25 cellular contexts compared by ENCODE assay signal in the genomic region with DNA sequence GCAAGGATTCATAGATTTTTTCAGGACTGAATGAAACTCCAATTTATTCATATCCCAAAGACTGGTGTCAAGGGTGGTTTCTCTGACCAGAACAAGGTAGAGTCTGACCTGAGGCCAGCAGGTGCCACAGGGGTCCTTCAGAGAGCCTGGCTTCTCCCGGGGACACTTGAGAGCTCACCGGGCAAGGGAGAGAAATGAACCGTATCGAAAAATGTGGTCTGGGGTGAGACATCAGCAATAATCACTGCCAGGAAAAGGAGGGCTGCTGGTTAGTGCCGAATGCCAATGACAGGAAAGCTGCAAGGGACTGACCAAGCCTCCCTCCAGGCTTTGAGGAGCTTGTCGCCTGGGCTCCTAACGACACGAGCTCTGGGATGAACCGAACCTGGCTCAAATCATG.
DNase-seq lines count a peak whose midpoint lies in the region; ATAC-seq and TF ChIP-seq lines count a peak whose summit lies in the region.
"Had no signal": no experiment of that assay in that cellular context is flagged by ENCODE, and none has a peak within 500 bp of the region (broad histone marks: within the 10 kb centered on the region; RNA-seq: fewer than 3 reads in every experiment).

No MANE protein-coding gene starts in this region.

- DNase-seq in DMS79 (lab: John Stamatoyannopoulos, UW), result peak; percentile 33
- DNase-seq in kidney tubule cell (ENCODE audit: low spot score), result peak; percentile 73
- DNase-seq in putamen (ENCODE audit: low spot score), result no peak
- no peak for DNase-seq in foreskin fibroblast
- no peak for DNase-seq in activated CD8-positive, alpha-beta memory T cell treated with anti-CD3 and anti-CD28 coated beads, Interleukin-2, amount 50 U/mL, for 4 hours
- DNase-seq: DMS153, EL, GDM1, NCI-H1092 treated with DMSO at 0.1 percent for 48 hours, NCI-H1436, NCI-H187, NCI-H2107, NCI-H446, NCI-H524 treated with DMSO at 0.1 percent for 48 hours, NCI-H774, PC-3, SJCRH30 had no signal

- H3K9me3 ChIP-seq in OCI-LY1 (ENCODE audit: low read length), result no peaks in the 10 kb centered on the region
- H3K9me3 ChIP-seq: SJCRH30 had no signal

- H3K9ac ChIP-seq in OCI-LY1 (ENCODE audit: low read length), result peak overlapping the region; percentile 27; the same call in 1 of the 2 replicates
- H3K9ac ChIP-seq: KMS-11 had no signal

- H3K4me3 ChIP-seq in OCI-LY1 (ENCODE audit: low read depth, low read length, poor library complexity, severe bottlenecking) (no peak overlapping the region), foreskin fibroblast (ENCODE audit: low read depth in 1 of 2, low read length in 2 of 2) (no peak overlapping the region)
- H3K4me3 ChIP-seq: GM12878, SJCRH30 had no signal

- peaks cover 9% of the 10 kb centered on the region; the same call in 1 of the 2 replicates for H3F3A ChIP-seq in OCI-LY1 (ENCODE audit: insufficient read depth, low read length)

- no peaks in the 10 kb centered on the region for H3K27me3 ChIP-seq in OCI-LY1 (ENCODE audit: insufficient read depth, low read length)
- H3K27me3 ChIP-seq: SJCRH30 had no signal

- H3K9me2 ChIP-seq in OCI-LY1 (ENCODE audit: low read depth, low read length), result no peaks in the 10 kb centered on the region

- ATAC-seq in HG03354 (IDR thresholded peaks at IDR 0.05; ENCODE audit: poor library complexity, severe bottlenecking, unreplicated experiment), result no peak
- ATAC-seq: GM12878, HCT116, PC-3, Right ventricle myocardium inferior, SK-N-SH treated with all-trans-retinoic acid at 6 μM for 48 hours had no signal

- TF ChIP-seq CTCF in OCI-LY1 (IDR thresholded peaks at IDR 0.05; ENCODE audit: low read length), result no peak
- no peak for TF ChIP-seq CTCF in foreskin fibroblast (IDR thresholded peaks at IDR 0.05; ENCODE audit: low read depth, low read length)

- H3K36me3 ChIP-seq in OCI-LY1 (ENCODE audit: insufficient read depth, low read length), result no peaks in the 10 kb centered on the region
- H3K36me3 ChIP-seq: SJCRH30 had no signal

- H3K4me1 ChIP-seq in OCI-LY1 (ENCODE audit: insufficient read depth, low read length, severe bottlenecking), result peaks cover 88% of the 10 kb centered on the region
- H3K4me1 ChIP-seq: SJCRH30 had no signal

- peak overlapping the region; percentile 99 for H3K27ac ChIP-seq in OCI-LY1 (ENCODE audit: low read depth, low read length, poor library complexity, severe bottlenecking)
- H3K27ac ChIP-seq: HL-60, KMS-11, SJCRH30 had no signal

- no peak overlapping the region for H2AFZ ChIP-seq in OCI-LY1 (ENCODE audit: low read length)

- peak overlapping the region; percentile 4; the same call in 1 of the 2 replicates for H3K4me2 ChIP-seq in OCI-LY1 (ENCODE audit: low read length)
- H3K4me2 ChIP-seq: KMS-11 had no signal

- H3K79me2 ChIP-seq in OCI-LY1 (ENCODE audit: insufficient read depth, low read length), result no peaks in the 10 kb centered on the region

- no peaks in the 10 kb centered on the region for H4K20me1 ChIP-seq in OCI-LY1 (ENCODE audit: insufficient read depth, low read length)

Comparison
In these comparisons a context has a peak if more than half of its experiments do, and no peak if none do; other contexts are left out.
1. DNase-seq: peak in DMS79 (single experiment) and kidney tubule cell (single experiment); none in putamen (single experiment), foreskin fibroblast (0 of 2) and activated CD8-positive, alpha-beta memory T cell treated with anti-CD3 and anti-CD28 coated beads, Interleukin-2, amount 50 U/mL, for 4 hours (single experiment).